Comparison of ENCODE assay signal across 21 cellular contexts in genomic region chr4:89000392-89000791, GRCh38.
"Had no signal": no experiment of that assay in that cellular context is flagged by ENCODE, and none has a peak within 500 bp of the region (broad histone marks: within the 10 kb centered on the region; RNA-seq: fewer than 3 reads in every experiment).

No MANE protein-coding gene starts in this region.

- H3K27ac Mint-ChIP-seq: activated CD4-positive, alpha-beta T cell treated with anti-CD3 and anti-CD28 coated beads, Interleukin-2, amount 10 ng/mL, durations not matched to agents 7 days and 5 days; activated CD8-positive, alpha-beta memory T cell treated with anti-CD3 and anti-CD28 coated beads, Interleukin-2, amount 10 ng/mL, durations not matched to agents 7 days and 5 days; activated CD8-positive, alpha-beta T cell treated with anti-CD3 and anti-CD28 coated beads for 36 hours; activated naive CD8-positive, alpha-beta T cell treated with anti-CD3 and anti-CD28 coated beads, Interleukin-2, amount 50 U/mL, for 24 hours; activated T-helper 1 cell treated with anti-CD3 and anti-CD28 coated beads, Interleukin-12 subunit alpha, Interleukin-12 subunit beta, Interleukin-2, Interleukin-4 antibody, amounts not matched to agents 30 ng/mL and 10 ng/mL and 1 ng/mL, durations not matched to agents 14 hours and 24 hours and 36 hours; dendritic cell treated with granulocyte-macrophage colony-stimulating factor and Interleukin-4, amounts not matched to agents 40 ng/mL and 50 ng/mL, for 4 days; nephron progenitor cell had no signal

- H3K27me3 Mint-ChIP-seq: activated CD8-positive, alpha-beta memory T cell treated with anti-CD3 and anti-CD28 coated beads, Interleukin-2, amount 10 ng/mL, durations not matched to agents 7 days and 5 days; activated naive CD8-positive, alpha-beta T cell treated with anti-CD3 and anti-CD28 coated beads, Interleukin-2, amount 50 U/mL, for 24 hours; dendritic cell treated with granulocyte-macrophage colony-stimulating factor and Interleukin-4, amounts not matched to agents 40 ng/mL and 50 ng/mL, for 4 days had no signal

- H3K36me3 ChIP-seq: left ventricle myocardium inferior, pancreas, tibial artery had no signal

- H3K4me1 Mint-ChIP-seq: activated CD4-positive, alpha-beta T cell treated with anti-CD3 and anti-CD28 coated beads, Interleukin-2, amount 10 ng/mL, durations not matched to agents 7 days and 5 days; activated CD8-positive, alpha-beta memory T cell treated with anti-CD3 and anti-CD28 coated beads, Interleukin-2, amount 10 ng/mL, durations not matched to agents 7 days and 5 days had no signal

- H3K4me3 Mint-ChIP-seq: activated CD4-positive, alpha-beta T cell treated with anti-CD3 and anti-CD28 coated beads, Interleukin-2, amount 10 ng/mL, durations not matched to agents 7 days and 5 days; activated CD8-positive, alpha-beta memory T cell treated with anti-CD3 and anti-CD28 coated beads, Interleukin-2, amount 10 ng/mL, durations not matched to agents 7 days and 5 days; activated CD8-positive, alpha-beta T cell treated with anti-CD3 and anti-CD28 coated beads for 36 hours; activated naive CD8-positive, alpha-beta T cell treated with anti-CD3 and anti-CD28 coated beads, Interleukin-2, amount 50 U/mL, for 24 hours; activated T-helper 1 cell treated with anti-CD3 and anti-CD28 coated beads, Interleukin-12 subunit alpha, Interleukin-12 subunit beta, Interleukin-2, Interleukin-4 antibody, amounts not matched to agents 30 ng/mL and 10 ng/mL and 1 ng/mL, durations not matched to agents 14 hours and 24 hours and 36 hours; dendritic cell treated with granulocyte-macrophage colony-stimulating factor and Interleukin-4, amounts not matched to agents 40 ng/mL and 50 ng/mL, for 4 days; nephron progenitor cell had no signal

- H3K4me1 ChIP-seq: tibial artery had no signal

- H3K9me3 Mint-ChIP-seq: activated T-helper 1 cell treated with anti-CD3 and anti-CD28 coated beads, Interleukin-12 subunit alpha, Interleukin-12 subunit beta, Interleukin-2, Interleukin-4 antibody, amounts not matched to agents 30 ng/mL and 10 ng/mL and 1 ng/mL, durations not matched to agents 14 hours and 24 hours and 36 hours had no signal

- H3K27me3 ChIP-seq: pancreas, tibial artery had no signal

- DNase-seq: activated CD4-positive, alpha-beta T cell treated with anti-CD3 and anti-CD28 coated beads, Interleukin-2, amount 10 ng/mL, durations not matched to agents 7 days and 5 days; activated CD4-positive, CD25-positive, alpha-beta regulatory T cell treated with anti-CD3 and anti-CD28 coated beads, Interleukin-2, amount 50 U/mL, for 72 hours; activated CD8-positive, alpha-beta memory T cell treated with anti-CD3 and anti-CD28 coated beads, Interleukin-2, amount 10 ng/mL, durations not matched to agents 7 days and 5 days; activated CD8-positive, alpha-beta T cell treated with anti-CD3 and anti-CD28 coated beads for 36 hours; activated gamma-delta T cell; activated naive CD4-positive, alpha-beta T cell treated with anti-CD3 and anti-CD28 coated beads, Interleukin-2, amount 50 U/mL, for 16 hours; activated naive CD8-positive, alpha-beta T cell treated with anti-CD3 and anti-CD28 coated beads, Interleukin-2, amount 50 U/mL, for 24 hours; activated T-cell treated with anti-CD3 and anti-CD28 coated beads for 4 hours; caudate nucleus; effector CD4-positive, alpha-beta T cell; hippocampal formation; left ventricle myocardium inferior; nephron progenitor cell; right cardiac atrium; stimulated activated CD4-positive, alpha-beta T cell treated with anti-CD3 and anti-CD28 coated beads, Interleukin-4, amount 100 ng/mL, for 24 hours; stimulated activated naive CD8-positive, alpha-beta T cell treated with anti-CD3 and anti-CD28 coated beads, Interleukin-15, Interleukin-2, amounts not matched to agents 100 U/mL and 50 U/mL, for 24 hours; tibial artery; WERI-Rb-1 had no signal

- H3K27ac ChIP-seq: left ventricle myocardium inferior, tibial artery, WERI-Rb-1 had no signal

- H3K4me3 ChIP-seq: left ventricle myocardium inferior, pancreas, tibial artery had no signal

- H3K9me3 ChIP-seq: pancreas, tibial artery had no signal

- H3K36me3 Mint-ChIP-seq: activated CD8-positive, alpha-beta memory T cell treated with anti-CD3 and anti-CD28 coated beads, Interleukin-2, amount 10 ng/mL, durations not matched to agents 7 days and 5 days had no signal
